Comparison of ENCODE assay signal across 23 cellular contexts in genomic region chr10:64316416-64316815, GRCh38.
DNase-seq lines count a peak whose midpoint lies in the region; FAIRE-seq and TF ChIP-seq lines count a peak whose summit lies in the region.
"Had no signal": no experiment of that assay in that cellular context is flagged by ENCODE, and none has a peak within 500 bp of the region (broad histone marks: within the 10 kb centered on the region; RNA-seq: fewer than 3 reads in every experiment).

No MANE protein-coding gene starts in this region.

- in situ Hi-C loops in GM13976 (cut with MboI; ENCODE audit: low sequenced_read_pairs, unreplicated experiment), result no loop called here

- no peak overlapping the region for H2BK120ac ChIP-seq in neuronal stem cell (ENCODE audit: low read depth, low read length)

- H3K36me3 ChIP-seq in neuronal stem cell (replicated peaks in 1 of 2; ENCODE audit: control insufficient read depth in 2 of 2, insufficient read depth in 2 of 2, low read length in 2 of 2), result no peaks in the 10 kb centered on the region
- H3K36me3 ChIP-seq: BLaER1, HAP-1 had no signal

- TF ChIP-seq CTCF in GM13976 (IDR thresholded peaks at IDR 0.05; ENCODE audit: borderline replicate concordance, control extremely low read depth, extremely low read depth, insufficient read depth, missing control alignments), result no peak

- no peak overlapping the region for H4K8ac ChIP-seq in neuronal stem cell (ENCODE audit: low read depth, low read length)

- H3K9ac ChIP-seq in neuronal stem cell (ENCODE audit: low read depth, low read length, poor library complexity), result no peak overlapping the region
- H3K9ac ChIP-seq: BLaER1 had no signal

- H3K23ac ChIP-seq in neuronal stem cell (ENCODE audit: low read depth, low read length, poor library complexity), result no peak overlapping the region

- no peak overlapping the region for H2AFZ ChIP-seq in neuronal stem cell (ENCODE audit: low read length)

- DNase-seq in ELF-1 (ENCODE audit: low read depth, low spot score), result peak; percentile 81
- DNase-seq in SK-N-DZ (ENCODE audit: low spot score), result peak; percentile 97
- peak; percentile 31 for DNase-seq in left kidney (ENCODE audit: low read depth, low spot score)
- DNase-seq in neuronal stem cell (ENCODE audit: low spot score), result no peak
- DNase-seq in DMS53 (lab: John Stamatoyannopoulos, UW), result no peak
- DNase-seq in GM13976 (ENCODE audit: low spot score), result no peak
- no peak for DNase-seq in NCI-H226
- no peak for DNase-seq in RCC 7860 (ENCODE audit: low spot score)
- DNase-seq: Caco-2; CD4-positive, CD25-positive, alpha-beta regulatory T cell; CD8-positive, alpha-beta T cell; DMS153; DMS79; EL; GF-D8; GOT3; HFFc6 had no signal

- no CpG with 5 or more reads among the region's 1 CpG for WGBS in neuronal stem cell (ENCODE audit: extremely low coverage in 2 of 2, insufficient read length in 2 of 2, insufficient replicate concordance in 1 of 2), 2 donors

- H3K27ac ChIP-seq in neuronal stem cell (replicated peaks; ENCODE audit: low read length), result no peak overlapping the region
- H3K27ac ChIP-seq: BLaER1, C4-2B had no signal

- H2BK5ac ChIP-seq in neuronal stem cell (ENCODE audit: low read length), result no peak overlapping the region

- H2AK5ac ChIP-seq in neuronal stem cell (ENCODE audit: low read depth, low read length), result no peak overlapping the region

- no peak for FAIRE-seq in RCC 7860 (lab: Jason Lieb, UNC)
- FAIRE-seq: GM12891, GM19239, H54 had no signal

- H4K91ac ChIP-seq in neuronal stem cell (ENCODE audit: low read depth, low read length, poor library complexity), result no peak overlapping the region

- no peaks in the 10 kb centered on the region for H3K4me1 ChIP-seq in neuronal stem cell (ENCODE audit: control insufficient read depth in 2 of 2, insufficient read depth in 1 of 2, low read depth in 1 of 2, low read length in 2 of 2)
- H3K4me1 ChIP-seq: BLaER1, Caco-2, HAP-1 had no signal

- H3K79me1 ChIP-seq in neuronal stem cell (ENCODE audit: low read depth, low read length), result no peaks in the 10 kb centered on the region

- no peaks in the 10 kb centered on the region for H3K9me3 ChIP-seq in neuronal stem cell (replicated peaks in 1 of 2; ENCODE audit: control insufficient read depth in 2 of 2, insufficient read depth in 1 of 2, low read depth in 1 of 2, low read length in 2 of 2)
- H3K9me3 ChIP-seq: BLaER1, Caco-2, HAP-1 had no signal

- H2BK15ac ChIP-seq in neuronal stem cell (ENCODE audit: low read length), result no peak overlapping the region

- no peak overlapping the region for H3K14ac ChIP-seq in neuronal stem cell (ENCODE audit: low read length)

- H3K27me3 ChIP-seq in neuronal stem cell (ENCODE audit: control insufficient read depth in 3 of 3, insufficient read depth in 3 of 3, low read depth in 1 of 3, low read length in 3 of 3), result no peaks in the 10 kb centered on the region
- H3K27me3 ChIP-seq: BLaER1 had no signal

- H3K4me2 ChIP-seq in neuronal stem cell (ENCODE audit: insufficient read depth, low read length, poor library complexity, severe bottlenecking), result no peak overlapping the region
- H3K4me2 ChIP-seq: BLaER1 had no signal

- H3K4ac ChIP-seq in neuronal stem cell (ENCODE audit: low read length), result no peak overlapping the region

- no peak overlapping the region for H3K18ac ChIP-seq in neuronal stem cell (ENCODE audit: low read length)

- H2BK12ac ChIP-seq in neuronal stem cell (ENCODE audit: low read length), result peak overlapping the region; percentile 2

- no peak overlapping the region for H3K4me3 ChIP-seq in neuronal stem cell (ENCODE audit: low read length in 2 of 2)
- H3K4me3 ChIP-seq: BLaER1, HAP-1 had no signal

Comparison
In these comparisons a context has a peak if more than half of its experiments do, and no peak if none do; other contexts are left out.
1. DNase-seq: peak in ELF-1 (single experiment), SK-N-DZ (single experiment) and left kidney (single experiment); none in neuronal stem cell (single experiment), DMS53 (single experiment), GM13976 (single experiment), NCI-H226 (single experiment) and RCC 7860 (single experiment).